ENCODE assay signal across 21 cellular contexts in genomic region chr2:240605867-240606743, GRCh38. TPM values are rescaled to one million over a fixed set of nuclear protein-coding genes. Genes with fewer than 3 reads are reported as not detected.
DNase-seq lines count a peak whose midpoint lies in the region; TF ChIP-seq lines count a peak whose summit lies in the region.
"Had no signal": no experiment of that assay in that cellular context is flagged by ENCODE, and none has a peak within 500 bp of the region (broad histone marks: within the 10 kb centered on the region; RNA-seq: fewer than 3 reads in every experiment).

No MANE protein-coding gene starts in this region.

- H3K36me3 ChIP-seq in ascending aorta (no peaks in the 10 kb centered on the region), mucosa of rectum (ENCODE audit: control insufficient read depth in 2 of 2, insufficient read depth in 2 of 2, low read length in 2 of 2) (no peaks in the 10 kb centered on the region), suprapubic skin (peaks cover 2% of the 10 kb centered on the region), mammary epithelial cell (ENCODE audit: insufficient read depth, low read length) (no peaks in the 10 kb centered on the region), PC-9 (ENCODE audit: low read depth) (no peaks in the 10 kb centered on the region)
- H3K36me3 ChIP-seq: SJSA1 had no signal

- in situ Hi-C loops in mammary epithelial cell (cut with MboI; ENCODE audit: low sequenced_read_pairs in 2 of 2), result no loop called here

- no peak for TF ChIP-seq EP300 in suprapubic skin (IDR thresholded peaks at IDR 0.05)

- peak; percentile 0 for DNase-seq in activated naive CD4-positive, alpha-beta T cell treated with anti-CD3 and anti-CD28 coated beads for 36 hours
- DNase-seq in activated naive CD4-positive, alpha-beta T cell treated with Interleukin-2 at 50 U/mL for 16 hours, result no peak
- peak; percentile 6 to 52 for DNase-seq in ascending aorta (ENCODE audit: low spot score in 2 of 2)
- peak; percentile 52 to 53 for DNase-seq in suprapubic skin (ENCODE audit: low spot score in 2 of 2)
- DNase-seq in mammary epithelial cell, result no peak
- no peak for DNase-seq in PC-9
- DNase-seq in NOMO-1 treated with dmso at 0.1 percent for 144 hours (lab: John Stamatoyannopoulos, UW; ENCODE audit: unreplicated experiment), result no peak
- DNase-seq: DND-41; NCI-H1105 treated with DMSO at 0.1 percent for 48 hours; NCI-H69; OCI-M1; stimulated activated CD8-positive, alpha-beta memory T cell treated with anti-CD3 and anti-CD28 coated beads, Interleukin-4, amount 100 ng/mL, for 48 hours; testis had no signal

- BruUV-seq in mammary epithelial cell (replicated peaks; lab: Mats Ljungman, UMichigan) (no TSS peak), PC-9 (replicated peaks; lab: Mats Ljungman, UMichigan) (no TSS peak)

- 86% methylated on average over 11 of the region's 12 CpGs for WGBS in suprapubic skin
- 73% methylated on average over 8 of the region's 12 CpGs for WGBS in mammary epithelial cell (ENCODE audit: low coverage, missing lambda C conversion rate)

- H3K9me2 ChIP-seq in PC-9 (ENCODE audit: insufficient read depth), result no peaks in the 10 kb centered on the region

- H3K27ac Mint-ChIP-seq in activated naive CD4-positive, alpha-beta T cell treated with anti-CD3 and anti-CD28 coated beads for 36 hours, result no peak overlapping the region
- H3K27ac Mint-ChIP-seq: activated naive CD8-positive, alpha-beta T cell had no signal

- H3K4me2 ChIP-seq in mammary epithelial cell (ENCODE audit: insufficient read depth, low read depth, low read length) (no peak overlapping the region), PC-9 (no peak overlapping the region)

- dilution Hi-C loops in mammary epithelial cell (cut with HindIII; ENCODE audit: low sequenced_read_pairs), result no loop called here

- H3K9ac ChIP-seq in mucosa of rectum (ENCODE audit: low read depth in 1 of 2, low read length in 2 of 2) (peak overlapping the region; percentile 74), mammary epithelial cell (ENCODE audit: insufficient read depth, low read length) (no peak overlapping the region)
- H3K9ac ChIP-seq: parathyroid adenoma had no signal

- H3K27me3 ChIP-seq in ascending aorta (no peaks in the 10 kb centered on the region), mucosa of rectum (ENCODE audit: control insufficient read depth in 2 of 2, insufficient read depth in 2 of 2, low read length in 2 of 2) (no peaks in the 10 kb centered on the region), suprapubic skin (no peaks in the 10 kb centered on the region), mammary epithelial cell (ENCODE audit: insufficient read depth, low read length) (no peaks in the 10 kb centered on the region), PC-9 (ENCODE audit: insufficient read depth, low read depth) (no peaks in the 10 kb centered on the region)
- H3K27me3 ChIP-seq: gastroesophageal sphincter, SJSA1, testis had no signal

- CTCF ChIA-PET in activated naive CD4-positive, alpha-beta T cell treated with anti-CD3 and anti-CD28 coated beads for 36 hours (lab: Charles Lee), result interaction anchor here (0.6 kb wide), 1 partner anchor 205 kb away, joined by 5 read pairs; no protein-coding TSS in a partner anchor
- CTCF ChIA-PET in mammary epithelial cell (lab: Charles Lee; ENCODE audit: low non-redundant PET) (no interaction called here), PC-9 (lab: Charles Lee) (no interaction called here)

- H3K27me3 Mint-ChIP-seq in activated naive CD4-positive, alpha-beta T cell treated with anti-CD3 and anti-CD28 coated beads for 36 hours (ENCODE audit: low read depth), result no peaks in the 10 kb centered on the region
- H3K27me3 Mint-ChIP-seq: activated naive CD8-positive, alpha-beta T cell; CD8-positive, alpha-beta memory T cell had no signal

- H3K4me3 ChIP-seq in ascending aorta (no peak overlapping the region), mucosa of rectum (ENCODE audit: low read length in 2 of 2) (peak overlapping the region; percentile 83 to 84), suprapubic skin (no peak overlapping the region), mammary epithelial cell (replicated peaks in 1 of 3; ENCODE audit: insufficient read depth in 1 of 3, low read depth in 2 of 3, low read length in 3 of 3) (no peak overlapping the region), PC-9 (no peak overlapping the region)
- H3K4me3 ChIP-seq: gastroesophageal sphincter, SJSA1, skin epidermis, testis had no signal

- intact Hi-C loops in activated naive CD4-positive, alpha-beta T cell treated with anti-CD3 and anti-CD28 coated beads for 36 hours (cut with micrococcal nuclease), result no loop called here
- intact Hi-C loops in ascending aorta (cut with DNase I), result no loop called here
- intact Hi-C loops in mammary epithelial cell (cut with micrococcal nuclease), result no loop called here
- intact Hi-C loops in PC-9 (cut with micrococcal nuclease; ENCODE audit: unreplicated experiment), result no loop called here

- H2AFZ ChIP-seq in mammary epithelial cell (ENCODE audit: low read depth, low read length) (no peak overlapping the region), PC-9 (no peak overlapping the region)
- H2AFZ ChIP-seq: parathyroid adenoma had no signal

- H3K4me1 ChIP-seq in ascending aorta, result no peaks in the 10 kb centered on the region
- H3K4me1 ChIP-seq in mucosa of rectum (ENCODE audit: control insufficient read depth in 2 of 2, insufficient read depth in 2 of 2, low read length in 2 of 2), result peaks cover 21 to 39% of the 10 kb centered on the region in 2 donors
- H3K4me1 ChIP-seq in suprapubic skin, result no peaks in the 10 kb centered on the region
- H3K4me1 ChIP-seq in mammary epithelial cell (ENCODE audit: insufficient read depth, low read length), result no peaks in the 10 kb centered on the region
- no peaks in the 10 kb centered on the region for H3K4me1 ChIP-seq in PC-9 (replicated peaks; ENCODE audit: insufficient read depth)

- H3K9me3 Mint-ChIP-seq in activated naive CD4-positive, alpha-beta T cell treated with anti-CD3 and anti-CD28 coated beads for 36 hours, result no peaks in the 10 kb centered on the region
- H3K9me3 Mint-ChIP-seq: CD8-positive, alpha-beta memory T cell had no signal

- H3K79me2 ChIP-seq in mammary epithelial cell (ENCODE audit: insufficient read depth, low read length) (no peaks in the 10 kb centered on the region), PC-9 (ENCODE audit: low read depth) (no peaks in the 10 kb centered on the region)
- H3K79me2 ChIP-seq: parathyroid adenoma had no signal

- no peak overlapping the region for H3K27ac ChIP-seq in ascending aorta
- peak overlapping the region; percentile 92 to 95 for H3K27ac ChIP-seq in mucosa of rectum (ENCODE audit: low read depth in 2 of 2, low read length in 2 of 2)
- no peak overlapping the region for H3K27ac ChIP-seq in suprapubic skin
- H3K27ac ChIP-seq in mammary epithelial cell (ENCODE audit: insufficient read depth, low read depth, low read length), result no peak overlapping the region
- H3K27ac ChIP-seq in PC-9, result no peak overlapping the region
- H3K27ac ChIP-seq: gastroesophageal sphincter, parathyroid adenoma, SJSA1, skin epidermis, testis had no signal

- POLR2A ChIA-PET in PC-9 (lab: Charles Lee; ENCODE audit: unreplicated experiment), result no interaction called here

- H4K20me1 ChIP-seq in mammary epithelial cell (ENCODE audit: insufficient read depth, low read length), result no peaks in the 10 kb centered on the region
- H4K20me1 ChIP-seq in PC-9 (ENCODE audit: insufficient read depth), result no peaks in the 10 kb centered on the region

- no peak for TF ChIP-seq POLR2A in suprapubic skin (IDR thresholded peaks at IDR 0.05)

- TF ChIP-seq CTCF in ascending aorta (IDR thresholded peaks at IDR 0.05) (no peak), suprapubic skin (IDR thresholded peaks at IDR 0.05) (no peak), mammary epithelial cell (conservative IDR thresholded peaks at IDR 0.05 in 1 of 2, IDR thresholded peaks at IDR 0.05 in 1 of 2; ENCODE audit: extremely low read depth in 1 of 2, insufficient read depth in 1 of 2, low read depth in 1 of 2, low read length in 2 of 2) (no peak), PC-9 (conservative IDR thresholded peaks at IDR 0.05) (no peak)

- no peaks in the 10 kb centered on the region for H3F3A ChIP-seq in PC-9 (ENCODE audit: insufficient read depth, low read depth)

- H3K4me1 Mint-ChIP-seq in activated naive CD4-positive, alpha-beta T cell treated with anti-CD3 and anti-CD28 coated beads for 36 hours (ENCODE audit: low read depth), result peaks cover 3% of the 10 kb centered on the region

- H3K9me3 ChIP-seq in ascending aorta (no peaks in the 10 kb centered on the region), mucosa of rectum (ENCODE audit: control insufficient read depth in 2 of 2, low read length in 2 of 2) (no peaks in the 10 kb centered on the region), suprapubic skin (no peaks in the 10 kb centered on the region), mammary epithelial cell (replicated peaks; ENCODE audit: insufficient read depth, low read length) (no peaks in the 10 kb centered on the region), PC-9 (ENCODE audit: insufficient read depth, low read depth) (no peaks in the 10 kb centered on the region)
- H3K9me3 ChIP-seq: gastroesophageal sphincter, SJSA1, testis had no signal

- no peaks in the 10 kb centered on the region for H3K36me3 Mint-ChIP-seq in activated naive CD4-positive, alpha-beta T cell treated with anti-CD3 and anti-CD28 coated beads for 36 hours (ENCODE audit: low read depth)

- H3K4me3 Mint-ChIP-seq in activated naive CD4-positive, alpha-beta T cell treated with anti-CD3 and anti-CD28 coated beads for 36 hours, result no peak overlapping the region
- H3K4me3 Mint-ChIP-seq: activated naive CD8-positive, alpha-beta T cell; CD8-positive, alpha-beta memory T cell had no signal

RNA-seq across cellular contexts. Expression of gene GPR35, which starts 19.2 kb away (rescaled TPM):
- total RNA-seq in activated naive CD4-positive, alpha-beta T cell treated with anti-CD3 and anti-CD28 coated beads for 36 hours, result 1 to 10 TPM; 2.5 to 2.6 TPM
- total RNA-seq in ascending aorta (not detected), suprapubic skin (1 to 10 TPM; 1.4 to 7.5 (median 2.5) TPM), mammary epithelial cell (under 1 TPM; 0.17 to 0.28 TPM), PC-9 (2021) (1.1 and 2.5 TPM in 2 replicates)
- 0.06 TPM for polyA plus RNA-seq in mammary epithelial cell
- polyA minus RNA-seq in mammary epithelial cell, result 2.1 TPM
- total RNA-seq: H1 had no signal

RNA-seq across cellular contexts. Expression of gene CAPN10, which starts 19.6 kb away (rescaled TPM):
- total RNA-seq in activated naive CD4-positive, alpha-beta T cell treated with anti-CD3 and anti-CD28 coated beads for 36 hours, result 10 to 100 TPM; 24.9 to 28.5 TPM
- total RNA-seq in ascending aorta, result 27.8 TPM
- total RNA-seq in suprapubic skin, result 10 to 100 TPM; 31.3 to 73.6 (median 37.9) TPM
- 10 to 100 TPM; 16.0 to 27.7 TPM for total RNA-seq in mammary epithelial cell
- polyA plus RNA-seq in mammary epithelial cell, result 8.9 TPM
- 4.7 TPM for polyA minus RNA-seq in mammary epithelial cell
- 49.8 and 70.3 TPM in 2 replicates for total RNA-seq in PC-9 (2021)

RNA-seq across cellular contexts. Expression of gene RNPEPL1, which starts 37.8 kb away (rescaled TPM):
- 10 to 100 TPM; 40.3 to 44.3 TPM for total RNA-seq in activated naive CD4-positive, alpha-beta T cell treated with anti-CD3 and anti-CD28 coated beads for 36 hours
- 196 TPM for total RNA-seq in ascending aorta
- 100 to 1,000 TPM in 1 of 4 donors, 10 to 100 TPM in 3; 70.8 to 104 (median 72.6) TPM for total RNA-seq in suprapubic skin
- 10 to 100 TPM; 12.5 to 40.6 TPM for total RNA-seq in mammary epithelial cell
- 12.8 TPM for polyA plus RNA-seq in mammary epithelial cell
- polyA minus RNA-seq in mammary epithelial cell, result 42.5 TPM
- total RNA-seq in PC-9 (2021), result 101 and 125 TPM in 2 replicates

RNA-seq across cellular contexts. Expression of gene DUSP28, which starts 45.9 kb away (rescaled TPM):
- total RNA-seq in activated naive CD4-positive, alpha-beta T cell treated with anti-CD3 and anti-CD28 coated beads for 36 hours, result 1 to 10 TPM; 5.1 to 5.6 TPM
- total RNA-seq in ascending aorta, result 72.3 TPM
- total RNA-seq in suprapubic skin, result 10 to 100 TPM in 1 of 4 donors, 1 to 10 TPM in 3; 6.3 to 10.4 (median 8.3) TPM
- 1 to 10 TPM; 2.8 to 3.2 TPM for total RNA-seq in mammary epithelial cell
- polyA plus RNA-seq in mammary epithelial cell, result 2.6 TPM
- 0.62 TPM for polyA minus RNA-seq in mammary epithelial cell
- total RNA-seq in PC-9 (2021), result 10.9 and 11.5 TPM in 2 replicates

RNA-seq across cellular contexts. Expression of gene ANKMY1, which starts 48.3 kb away (rescaled TPM):
- total RNA-seq in activated naive CD4-positive, alpha-beta T cell treated with anti-CD3 and anti-CD28 coated beads for 36 hours, result 10 to 100 TPM; 17.0 to 17.4 TPM
- total RNA-seq in ascending aorta (14.4 TPM), suprapubic skin (10 to 100 TPM; 12.2 to 52.1 (median 23.0) TPM), mammary epithelial cell (10 to 100 TPM in 1 of 2 donors, 1 to 10 TPM in 1; 7.7 to 11.7 TPM), PC-9 (2021) (85.7 and 94.8 TPM in 2 replicates)
- 4.1 TPM for polyA plus RNA-seq in mammary epithelial cell
- 5.7 TPM for polyA minus RNA-seq in mammary epithelial cell

Comparison
In these comparisons a context has a peak if more than half of its experiments do, and no peak if none do; other contexts are left out.
1. DNase-seq: peak in activated naive CD4-positive, alpha-beta T cell treated with anti-CD3 and anti-CD28 coated beads for 36 hours (single experiment), ascending aorta (2 of 2) and suprapubic skin (2 of 2); none in activated naive CD4-positive, alpha-beta T cell treated with Interleukin-2 at 50 U/mL for 16 hours (single experiment), mammary epithelial cell (single experiment), PC-9 (0 of 2) and NOMO-1 treated with dmso at 0.1 percent for 144 hours (single experiment).
2. H3K27ac ChIP-seq: peak in mucosa of rectum (2 of 2); none in ascending aorta (0 of 2), suprapubic skin (single experiment), mammary epithelial cell (single experiment) and PC-9 (single experiment).
3. H3K4me3 ChIP-seq: peak in mucosa of rectum (2 of 2); none in ascending aorta (0 of 2), suprapubic skin (single experiment), mammary epithelial cell (0 of 3) and PC-9 (single experiment).